In genomic region chr11:44787070-44787469, GRCh38 we compare ENCODE assay signal across 32 cellular contexts.
"Had no signal": no experiment of that assay in that cellular context is flagged by ENCODE, and none has a peak within 500 bp of the region (broad histone marks: within the 10 kb centered on the region; RNA-seq: fewer than 3 reads in every experiment).

No MANE protein-coding gene starts in this region.

- H3K4me3 ChIP-seq: adrenal gland, body of pancreas, breast epithelium, cardiac muscle cell, colonic mucosa, heart left ventricle had no signal

- H3K4me1 ChIP-seq: body of pancreas, breast epithelium, colonic mucosa had no signal

- H3K9me3 Mint-ChIP-seq: activated B cell treated with CpG ODN at 0.5 μM for 24 hours; activated CD8-positive, alpha-beta T cell treated with anti-CD3 and anti-CD28 coated beads for 36 hours; activated naive CD4-positive, alpha-beta T cell treated with anti-CD3 and anti-CD28 coated beads for 36 hours; activated naive CD4-positive, alpha-beta T cell treated with anti-CD3 and anti-CD28 coated beads, Interleukin-2, amount 50 U/mL, for 24 hours; activated naive CD8-positive, alpha-beta T cell treated with anti-CD3 and anti-CD28 coated beads for 36 hours; activated naive CD8-positive, alpha-beta T cell treated with anti-CD3 and anti-CD28 coated beads, Interleukin-2, amount 50 U/mL, for 24 hours; activated T-cell treated with anti-CD3 and anti-CD28 coated beads, Interleukin-2, amount 50 U/mL, for 4 hours; activated T-helper 2 cell treated with anti-CD3 and anti-CD28 coated beads, Interferon-gamma antibody, Interleukin-2, Interleukin-4, amounts not matched to agents 10 μg/mL and 5 μg/mL and 100 μg/mL, durations not matched to agents 14 hours and 24 hours and 36 hours; T-cell; T-helper 1 cell treated with Interleukin-12 subunit alpha and Interleukin-12 subunit beta and Interleukin-4 antibody, amounts not matched to agents 30 μg/mL and 1 μg/mL, for 36 hours; T-helper 2 cell treated with Interferon-gamma antibody and Interleukin-4, amounts not matched to agents 5 μg/mL and 100 μg/mL, for 36 hours had no signal

- H3K36me3 Mint-ChIP-seq: activated naive CD8-positive, alpha-beta T cell treated with anti-CD3 and anti-CD28 coated beads for 36 hours had no signal

- DNase-seq: activated B cell treated with CpG ODN at 0.5 μM for 24 hours; activated CD4-positive, alpha-beta T cell treated with anti-CD3 and anti-CD28 coated beads, Interleukin-2, amount 50 U/mL, for 1 hour; activated CD4-positive, alpha-beta T cell treated with anti-CD3 and anti-CD28 coated beads, Interleukin-2, amount 50 U/mL, for 48 hours; activated CD8-positive, alpha-beta memory T cell treated with anti-CD3 and anti-CD28 coated beads for 24 hours; activated CD8-positive, alpha-beta T cell treated with anti-CD3 and anti-CD28 coated beads for 36 hours; activated effector memory CD4-positive, alpha-beta T cell treated with anti-CD3 and anti-CD28 coated beads, Interleukin-2, amount 50 U/mL, for 16 hours; activated naive CD4-positive, alpha-beta T cell treated with anti-CD3 and anti-CD28 coated beads for 36 hours; activated naive CD8-positive, alpha-beta T cell treated with anti-CD3 and anti-CD28 coated beads for 36 hours; activated T-cell treated with anti-CD3 and anti-CD28 coated beads, Interleukin-2, amount 50 U/mL, for 4 hours; adrenal gland; amygdala; body of pancreas; central memory CD4-positive, alpha-beta T cell; cerebellar nuclear complex; colonic mucosa; effector CD8-positive, alpha-beta T cell; foreskin fibroblast; heart left ventricle; T-cell; T1000 had no signal

- H3K9me3 ChIP-seq: adrenal gland, body of pancreas, breast epithelium, colonic mucosa, heart left ventricle had no signal

- H3K27ac Mint-ChIP-seq: activated B cell treated with CpG ODN at 0.5 μM for 24 hours; activated CD8-positive, alpha-beta T cell treated with anti-CD3 and anti-CD28 coated beads for 36 hours; activated naive CD4-positive, alpha-beta T cell treated with anti-CD3 and anti-CD28 coated beads for 36 hours; activated naive CD4-positive, alpha-beta T cell treated with anti-CD3 and anti-CD28 coated beads, Interleukin-2, amount 50 U/mL, for 24 hours; activated naive CD8-positive, alpha-beta T cell treated with anti-CD3 and anti-CD28 coated beads for 36 hours; activated naive CD8-positive, alpha-beta T cell treated with anti-CD3 and anti-CD28 coated beads, Interleukin-2, amount 50 U/mL, for 24 hours; activated T-helper 2 cell treated with anti-CD3 and anti-CD28 coated beads, Interferon-gamma antibody, Interleukin-2, Interleukin-4, amounts not matched to agents 10 μg/mL and 5 μg/mL and 100 μg/mL, durations not matched to agents 14 hours and 24 hours and 36 hours; T-cell; T-helper 1 cell treated with Interleukin-12 subunit alpha and Interleukin-12 subunit beta and Interleukin-4 antibody, amounts not matched to agents 30 μg/mL and 1 μg/mL, for 36 hours; T-helper 2 cell treated with Interferon-gamma antibody and Interleukin-4, amounts not matched to agents 5 μg/mL and 100 μg/mL, for 36 hours had no signal

- FAIRE-seq: endometrium, frontal cortex had no signal

- H3K4me1 Mint-ChIP-seq: activated B cell treated with CpG ODN at 0.5 μM for 24 hours; activated naive CD8-positive, alpha-beta T cell treated with anti-CD3 and anti-CD28 coated beads for 36 hours; activated naive CD8-positive, alpha-beta T cell treated with anti-CD3 and anti-CD28 coated beads, Interleukin-2, amount 50 U/mL, for 24 hours had no signal

- H3K4me3 Mint-ChIP-seq: activated B cell treated with CpG ODN at 0.5 μM for 24 hours; activated CD8-positive, alpha-beta T cell treated with anti-CD3 and anti-CD28 coated beads for 36 hours; activated naive CD4-positive, alpha-beta T cell treated with anti-CD3 and anti-CD28 coated beads for 36 hours; activated naive CD4-positive, alpha-beta T cell treated with anti-CD3 and anti-CD28 coated beads, Interleukin-2, amount 50 U/mL, for 24 hours; activated naive CD8-positive, alpha-beta T cell treated with anti-CD3 and anti-CD28 coated beads for 36 hours; activated naive CD8-positive, alpha-beta T cell treated with anti-CD3 and anti-CD28 coated beads, Interleukin-2, amount 50 U/mL, for 24 hours; activated T-cell treated with anti-CD3 and anti-CD28 coated beads, Interleukin-2, amount 50 U/mL, for 4 hours; T-cell; T-helper 1 cell treated with Interleukin-12 subunit alpha and Interleukin-12 subunit beta and Interleukin-4 antibody, amounts not matched to agents 30 μg/mL and 1 μg/mL, for 36 hours; T-helper 2 cell treated with Interferon-gamma antibody and Interleukin-4, amounts not matched to agents 5 μg/mL and 100 μg/mL, for 36 hours had no signal

- H3K27me3 Mint-ChIP-seq: activated B cell treated with CpG ODN at 0.5 μM for 24 hours; activated CD8-positive, alpha-beta T cell treated with anti-CD3 and anti-CD28 coated beads for 36 hours; activated naive CD4-positive, alpha-beta T cell treated with anti-CD3 and anti-CD28 coated beads, Interleukin-2, amount 50 U/mL, for 24 hours; activated naive CD8-positive, alpha-beta T cell treated with anti-CD3 and anti-CD28 coated beads for 36 hours; T-cell had no signal

- H3K27ac ChIP-seq: adrenal gland, body of pancreas, breast epithelium, cardiac muscle cell, colonic mucosa, heart left ventricle, WERI-Rb-1 had no signal

- H3K36me3 ChIP-seq: adrenal gland, breast epithelium, cardiac muscle cell, colonic mucosa, WERI-Rb-1 had no signal

- H3K27me3 ChIP-seq: adrenal gland, body of pancreas, breast epithelium, cardiac muscle cell, colonic mucosa, heart left ventricle had no signal

- ATAC-seq: activated CD4-positive, CD25-positive, alpha-beta regulatory T cell treated with anti-CD3 and anti-CD28 coated beads, Interleukin-2, amount 50 U/mL, for 24 hours; activated naive CD8-positive, alpha-beta T cell treated with anti-CD3 and anti-CD28 coated beads, Interleukin-2, amount 50 U/mL, for 24 hours; activated T-cell treated with anti-CD3 and anti-CD28 coated beads, Interleukin-2, amount 50 U/mL, for 4 hours; body of pancreas; esophagus mucosa; T-cell had no signal
